Comparison of ENCODE assay signal across 35 cellular contexts in the genomic region with DNA sequence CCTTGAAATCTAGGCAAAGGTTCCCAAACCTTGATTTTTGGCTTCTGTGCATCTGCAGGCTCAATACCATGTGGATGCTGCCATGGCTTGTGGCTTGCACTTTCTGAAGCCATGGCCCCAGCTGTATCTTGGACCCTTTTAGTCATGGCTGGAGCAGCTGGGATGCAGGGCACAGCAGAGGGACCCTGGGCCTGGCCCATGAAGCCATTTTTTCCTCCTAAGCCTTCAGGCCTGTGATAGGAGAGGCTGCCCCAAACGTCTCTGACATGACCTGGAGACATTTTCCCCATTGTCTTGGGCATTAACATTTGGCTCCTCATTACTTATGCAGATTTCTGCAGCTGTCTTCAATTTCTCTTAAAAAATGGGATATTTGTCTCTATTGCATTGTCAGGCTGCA.
"Had no signal": no experiment of that assay in that cellular context is flagged by ENCODE, and none has a peak within 500 bp of the region (broad histone marks: within the 10 kb centered on the region; RNA-seq: fewer than 3 reads in every experiment).

No MANE protein-coding gene starts in this region.

- H3K36me3 ChIP-seq: MG63 had no signal

- H3K27me3 ChIP-seq: MG63 had no signal

- DNase-seq: Karpas-422, Kasumi-1, MG63, MM.1S, MV-4-11, NCI-H1048, NCI-H1092, NCI-H1092 treated with DMSO at 0.1 percent for 48 hours, NCI-H1105, NCI-H1105 treated with DMSO at 0.1 percent for 48 hours, NCI-H1417, NCI-H1417 treated with DMSO at 0.1 percent for 48 hours, NCI-H1436, NCI-H1436 treated with DMSO at 0.1 percent for 48 hours, NCI-H146, NCI-H1694, NCI-H1694 treated with DMSO at 0.1 percent for 48 hours, NCI-H187, NCI-H187 treated with DMSO at 0.1 percent for 48 hours, NCI-H2029, NCI-H2029 treated with DMSO at 0.1 percent for 48 hours, NCI-H2081, NCI-H2081 treated with DMSO at 0.1 percent for 48 hours, NCI-H2107, NCI-H2171, NCI-H2171 treated with DMSO at 0.1 percent for 48 hours, NCI-H2227 treated with DMSO at 0.1 percent for 48 hours, NCI-H226, NCI-H345, NCI-H446, NCI-H446 treated with DMSO at 0.1 percent for 48 hours, NCI-H510A, NCI-H510A treated with DMSO at 0.1 percent for 48 hours, NCI-H524, NCI-H524 treated with DMSO at 0.1 percent for 48 hours had no signal

- H3K4me3 ChIP-seq: MG63 had no signal
